In genomic region chr19:51366050-51366998, GRCh38 we compare ENCODE assay signal across 1 cellular context.
TF ChIP-seq lines count a peak whose summit lies in the region.

TSS of gene ETFB (minus strand) at chr19:51366388. CDS start at chr19:51366326, 62 bp downstream.

TF ChIP-seq in K562, 482 proteins besides CTCF, POLR2A, EP300 and RAD21 (continued from another document and continues in another):
- no peak for TF ChIP-seq ZNF239 (CRISPR knock-in tag; IDR thresholded peaks at IDR 0.05)
- TF ChIP-seq HNRNPK (IDR thresholded peaks at IDR 0.05; ENCODE audit: low read depth, low read length, poor library complexity, severe bottlenecking), result no peak
- no peak for TF ChIP-seq E2F1 (CRISPR knock-in tag; IDR thresholded peaks at IDR 0.05)
- TF ChIP-seq RBFOX2 (IDR thresholded peaks at IDR 0.05; ENCODE audit: low read depth, low read length), result peak; percentile 80
- no peak for TF ChIP-seq ZBTB49 (CRISPR knock-in tag; IDR thresholded peaks at IDR 0.05; ENCODE audit: borderline replicate concordance)
- TF ChIP-seq HNRNPH1 (optimal IDR thresholded peaks at IDR 0.05; ENCODE audit: low read depth, low read length), result no peak
- peak; percentile 80 for TF ChIP-seq TAF9B (IDR thresholded peaks at IDR 0.05; ENCODE audit: partially characterized antibody)
- TF ChIP-seq, protein P1, sequence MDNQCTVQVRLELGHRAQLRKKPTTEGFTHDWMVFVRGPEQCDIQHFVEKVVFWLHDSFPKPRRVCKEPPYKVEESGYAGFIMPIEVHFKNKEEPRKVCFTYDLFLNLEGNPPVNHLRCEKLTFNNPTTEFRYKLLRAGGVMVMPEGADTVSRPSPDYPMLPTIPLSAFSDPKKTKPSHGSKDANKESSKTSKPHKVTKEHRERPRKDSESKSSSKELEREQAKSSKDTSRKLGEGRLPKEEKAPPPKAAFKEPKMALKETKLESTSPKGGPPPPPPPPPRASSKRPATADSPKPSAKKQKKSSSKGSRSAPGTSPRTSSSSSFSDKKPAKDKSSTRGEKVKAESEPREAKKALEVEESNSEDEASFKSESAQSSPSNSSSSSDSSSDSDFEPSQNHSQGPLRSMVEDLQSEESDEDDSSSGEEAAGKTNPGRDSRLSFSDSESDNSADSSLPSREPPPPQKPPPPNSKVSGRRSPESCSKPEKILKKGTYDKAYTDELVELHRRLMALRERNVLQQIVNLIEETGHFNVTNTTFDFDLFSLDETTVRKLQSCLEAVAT (IDR thresholded peaks at IDR 0.05), result peak; percentile 88 to 92
- no peak for TF ChIP-seq PHF21A (IDR thresholded peaks at IDR 0.05; ENCODE audit: borderline replicate concordance, low read depth)
- TF ChIP-seq, protein P2, sequence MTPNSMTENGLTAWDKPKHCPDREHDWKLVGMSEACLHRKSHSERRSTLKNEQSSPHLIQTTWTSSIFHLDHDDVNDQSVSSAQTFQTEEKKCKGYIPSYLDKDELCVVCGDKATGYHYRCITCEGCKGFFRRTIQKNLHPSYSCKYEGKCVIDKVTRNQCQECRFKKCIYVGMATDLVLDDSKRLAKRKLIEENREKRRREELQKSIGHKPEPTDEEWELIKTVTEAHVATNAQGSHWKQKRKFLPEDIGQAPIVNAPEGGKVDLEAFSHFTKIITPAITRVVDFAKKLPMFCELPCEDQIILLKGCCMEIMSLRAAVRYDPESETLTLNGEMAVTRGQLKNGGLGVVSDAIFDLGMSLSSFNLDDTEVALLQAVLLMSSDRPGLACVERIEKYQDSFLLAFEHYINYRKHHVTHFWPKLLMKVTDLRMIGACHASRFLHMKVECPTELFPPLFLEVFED (CRISPR knock-in tag; conservative IDR thresholded peaks at IDR 0.05), result peak; percentile 86
- TF ChIP-seq ZNF165 (CRISPR knock-in tag; IDR thresholded peaks at IDR 0.05; ENCODE audit: borderline replicate concordance), result no peak
- TF ChIP-seq POLR2G (IDR thresholded peaks at IDR 0.05; ENCODE audit: low read depth, low read length), result peak; percentile 88
- TF ChIP-seq CTBP1 (IDR thresholded peaks at IDR 0.05; ENCODE audit: borderline replicate concordance), result 0 out of 2 replicates have a peak, but pooled peaks have one; percentile 21
- TF ChIP-seq TAL1 (IDR thresholded peaks at IDR 0.05), result no peak
- peak; percentile 76 for TF ChIP-seq ARHGAP35 (IDR thresholded peaks at IDR 0.05; ENCODE audit: partially characterized antibody)
- 0 out of 2 replicates have a peak, but pooled peaks have one; percentile 30 for TF ChIP-seq MYNN (IDR thresholded peaks at IDR 0.05)
- no peak for TF ChIP-seq MYNN (CRISPR knock-in tag; IDR thresholded peaks at IDR 0.05)
- peak; percentile 74 for TF ChIP-seq EP400 (IDR thresholded peaks at IDR 0.05)
- peak; percentile 78 for TF ChIP-seq ZBTB5 (IDR thresholded peaks at IDR 0.05)
- TF ChIP-seq KLF6 (CRISPR knock-in tag; IDR thresholded peaks at IDR 0.05; ENCODE audit: borderline replicate concordance), result no peak
- TF ChIP-seq ZNF398 (CRISPR knock-in tag; IDR thresholded peaks at IDR 0.05), result no peak
- TF ChIP-seq ZNF764 (CRISPR knock-in tag; IDR thresholded peaks at IDR 0.05; ENCODE audit: low read depth), result no peak
- no peak for TF ChIP-seq ADNP (tag; IDR thresholded peaks at IDR 0.05)
- no peak for TF ChIP-seq ZNF561 (CRISPR knock-in tag; conservative IDR thresholded peaks at IDR 0.05)
- 0 out of 2 replicates have a peak, but pooled peaks have one; percentile 18 for TF ChIP-seq RREB1 (CRISPR knock-in tag; IDR thresholded peaks at IDR 0.05)
- no peak for TF ChIP-seq ZSCAN32 (CRISPR knock-in tag; IDR thresholded peaks at IDR 0.05)
- TF ChIP-seq HLTF (IDR thresholded peaks at IDR 0.05), result peak; percentile 93
- TF ChIP-seq FOXJ3 (CRISPR knock-in tag; IDR thresholded peaks at IDR 0.05), result no peak
- TF ChIP-seq ZNF444 (CRISPR knock-in tag; IDR thresholded peaks at IDR 0.05), result no peak
- TF ChIP-seq SREBF1 (IDR thresholded peaks at IDR 0.05; ENCODE audit: borderline replicate concordance, low read depth, low read length), result no peak
- no peak for TF ChIP-seq RBM34 (IDR thresholded peaks at IDR 0.05; ENCODE audit: borderline replicate concordance, insufficient read depth, low read length)
- TF ChIP-seq CREBBP (IDR thresholded peaks at IDR 0.05; ENCODE audit: low read depth, low read length), result no peak
- no peak for TF ChIP-seq ZFP36 (IDR thresholded peaks at IDR 0.05; ENCODE audit: low read depth, low read length, partially characterized antibody)
- TF ChIP-seq HDGF (IDR thresholded peaks at IDR 0.05), result peak; percentile 97
- TF ChIP-seq CHD1 (IDR thresholded peaks at IDR 0.05; ENCODE audit: low read length), result peak; percentile 73
- peak in 1 of 2 experiments; percentile 26; a peak in 1 of 4 replicates for TF ChIP-seq NONO (IDR thresholded peaks at IDR 0.05; ENCODE audit: low read depth in 2 of 2, low read length in 1 of 2)
- no peak for TF ChIP-seq POLR3G (IDR thresholded peaks at IDR 0.05; ENCODE audit: extremely low read depth, insufficient read length, insufficient replicate concordance)
- TF ChIP-seq POLR2H (tag; IDR thresholded peaks at IDR 0.05; ENCODE audit: low read depth), result peak; percentile 78
- no peak for TF ChIP-seq ZNF696 (CRISPR knock-in tag; conservative IDR thresholded peaks at IDR 0.05)
- no peak for TF ChIP-seq SRSF7 (optimal IDR thresholded peaks at IDR 0.05; ENCODE audit: low read depth, low read length)
- TF ChIP-seq SMARCC2 (IDR thresholded peaks at IDR 0.05; ENCODE audit: low read depth), result no peak
- TF ChIP-seq, protein P3, sequence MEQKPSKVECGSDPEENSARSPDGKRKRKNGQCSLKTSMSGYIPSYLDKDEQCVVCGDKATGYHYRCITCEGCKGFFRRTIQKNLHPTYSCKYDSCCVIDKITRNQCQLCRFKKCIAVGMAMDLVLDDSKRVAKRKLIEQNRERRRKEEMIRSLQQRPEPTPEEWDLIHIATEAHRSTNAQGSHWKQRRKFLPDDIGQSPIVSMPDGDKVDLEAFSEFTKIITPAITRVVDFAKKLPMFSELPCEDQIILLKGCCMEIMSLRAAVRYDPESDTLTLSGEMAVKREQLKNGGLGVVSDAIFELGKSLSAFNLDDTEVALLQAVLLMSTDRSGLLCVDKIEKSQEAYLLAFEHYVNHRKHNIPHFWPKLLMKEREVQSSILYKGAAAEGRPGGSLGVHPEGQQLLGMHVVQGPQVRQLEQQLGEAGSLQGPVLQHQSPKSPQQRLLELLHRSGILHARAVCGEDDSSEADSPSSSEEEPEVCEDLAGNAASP (IDR thresholded peaks at IDR 0.05), result no peak
- TF ChIP-seq ATF7 (IDR thresholded peaks at IDR 0.05), result peak; percentile 62; the same call in 1 of the 2 replicates
- no peak for TF ChIP-seq ZNF232 (CRISPR knock-in tag; IDR thresholded peaks at IDR 0.05)
- no peak for TF ChIP-seq SMC3 (conservative IDR thresholded peaks at IDR 0.05; ENCODE audit: insufficient read depth, low read depth, low read length)
- no peak for TF ChIP-seq BACH1 (tag; IDR thresholded peaks at IDR 0.05)
- peak; percentile 70 for TF ChIP-seq DPF2 (IDR thresholded peaks at IDR 0.05)
- TF ChIP-seq, protein P4, sequence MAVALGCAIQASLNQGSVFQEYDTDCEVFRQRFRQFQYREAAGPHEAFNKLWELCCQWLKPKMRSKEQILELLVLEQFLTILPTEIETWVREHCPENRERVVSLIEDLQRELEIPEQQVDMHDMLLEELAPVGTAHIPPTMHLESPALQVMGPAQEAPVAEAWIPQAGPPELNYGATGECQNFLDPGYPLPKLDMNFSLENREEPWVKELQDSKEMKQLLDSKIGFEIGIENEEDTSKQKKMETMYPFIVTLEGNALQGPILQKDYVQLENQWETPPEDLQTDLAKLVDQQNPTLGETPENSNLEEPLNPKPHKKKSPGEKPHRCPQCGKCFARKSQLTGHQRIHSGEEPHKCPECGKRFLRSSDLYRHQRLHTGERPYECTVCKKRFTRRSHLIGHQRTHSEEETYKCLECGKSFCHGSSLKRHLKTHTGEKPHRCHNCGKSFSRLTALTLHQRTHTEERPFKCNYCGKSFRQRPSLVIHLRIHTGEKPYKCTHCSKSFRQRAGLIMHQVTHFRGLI (CRISPR knock-in tag; IDR thresholded peaks at IDR 0.05), result no peak
- TF ChIP-seq GTF2E2 (tag; IDR thresholded peaks at IDR 0.05), result peak; percentile 53; the same call in 1 of the 2 replicates
- no peak for TF ChIP-seq ZNF124 (CRISPR knock-in tag; IDR thresholded peaks at IDR 0.05)
- no peak for TF ChIP-seq ZC3H11A (IDR thresholded peaks at IDR 0.05; ENCODE audit: low read depth, low read length)
